In the genomic region with DNA sequence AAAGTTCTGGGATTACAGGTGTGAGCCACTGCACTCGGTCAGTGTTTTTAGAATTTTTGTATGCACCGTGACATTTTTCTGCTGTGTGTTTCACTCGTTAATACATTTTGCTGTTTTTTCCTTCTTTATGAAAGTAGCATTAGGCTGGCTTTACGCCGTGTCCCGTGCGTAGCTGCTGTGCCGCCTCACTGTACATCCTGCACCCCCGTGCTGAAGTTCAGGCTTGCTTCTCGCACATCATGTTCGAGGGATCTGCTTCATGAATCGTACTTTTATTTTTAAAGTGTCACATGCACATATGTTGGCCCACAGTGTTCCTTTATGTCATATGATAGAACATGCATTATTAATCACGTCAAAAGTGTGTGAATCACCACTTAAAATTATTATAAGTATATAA, we compare ENCODE assay signal across 1 cellular context.
TF ChIP-seq lines count a peak whose summit lies in the region.

No MANE protein-coding gene starts in this region.

TF ChIP-seq in WTC11, 78 proteins besides CTCF, POLR2A, EP300 and RAD21 (continued from another document):
- TF ChIP-seq, protein P1, sequence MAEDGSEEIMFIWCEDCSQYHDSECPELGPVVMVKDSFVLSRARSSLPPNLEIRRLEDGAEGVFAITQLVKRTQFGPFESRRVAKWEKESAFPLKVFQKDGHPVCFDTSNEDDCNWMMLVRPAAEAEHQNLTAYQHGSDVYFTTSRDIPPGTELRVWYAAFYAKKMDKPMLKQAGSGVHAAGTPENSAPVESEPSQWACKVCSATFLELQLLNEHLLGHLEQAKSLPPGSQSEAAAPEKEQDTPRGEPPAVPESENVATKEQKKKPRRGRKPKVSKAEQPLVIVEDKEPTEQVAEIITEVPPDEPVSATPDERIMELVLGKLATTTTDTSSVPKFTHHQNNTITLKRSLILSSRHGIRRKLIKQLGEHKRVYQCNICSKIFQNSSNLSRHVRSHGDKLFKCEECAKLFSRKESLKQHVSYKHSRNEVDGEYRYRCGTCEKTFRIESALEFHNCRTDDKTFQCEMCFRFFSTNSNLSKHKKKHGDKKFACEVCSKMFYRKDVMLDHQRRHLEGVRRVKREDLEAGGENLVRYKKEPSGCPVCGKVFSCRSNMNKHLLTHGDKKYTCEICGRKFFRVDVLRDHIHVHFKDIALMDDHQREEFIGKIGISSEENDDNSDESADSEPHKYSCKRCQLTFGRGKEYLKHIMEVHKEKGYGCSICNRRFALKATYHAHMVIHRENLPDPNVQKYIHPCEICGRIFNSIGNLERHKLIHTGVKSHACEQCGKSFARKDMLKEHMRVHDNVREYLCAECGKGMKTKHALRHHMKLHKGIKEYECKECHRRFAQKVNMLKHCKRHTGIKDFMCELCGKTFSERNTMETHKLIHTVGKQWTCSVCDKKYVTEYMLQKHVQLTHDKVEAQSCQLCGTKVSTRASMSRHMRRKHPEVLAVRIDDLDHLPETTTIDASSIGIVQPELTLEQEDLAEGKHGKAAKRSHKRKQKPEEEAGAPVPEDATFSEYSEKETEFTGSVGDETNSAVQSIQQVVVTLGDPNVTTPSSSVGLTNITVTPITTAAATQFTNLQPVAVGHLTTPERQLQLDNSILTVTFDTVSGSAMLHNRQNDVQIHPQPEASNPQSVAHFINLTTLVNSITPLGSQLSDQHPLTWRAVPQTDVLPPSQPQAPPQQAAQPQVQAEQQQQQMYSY (CRISPR knock-in tag; IDR thresholded peaks at IDR 0.05), result no peak
- no peak for TF ChIP-seq TEAD4 (CRISPR knock-in tag; IDR thresholded peaks at IDR 0.05)
- no peak for TF ChIP-seq HMGA2 (CRISPR knock-in tag; IDR thresholded peaks at IDR 0.05)
- TF ChIP-seq, protein P2, sequence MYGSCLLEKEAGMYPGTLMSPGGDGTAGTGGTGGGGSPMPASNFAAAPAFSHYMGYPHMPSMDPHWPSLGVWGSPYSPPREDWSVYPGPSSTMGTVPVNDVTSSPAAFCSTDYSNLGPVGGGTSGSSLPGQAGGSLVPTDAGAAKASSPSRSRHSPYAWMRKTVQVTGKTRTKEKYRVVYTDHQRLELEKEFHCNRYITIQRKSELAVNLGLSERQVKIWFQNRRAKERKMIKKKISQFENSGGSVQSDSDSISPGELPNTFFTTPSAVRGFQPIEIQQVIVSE (CRISPR knock-in tag; IDR thresholded peaks at IDR 0.05; ENCODE audit: borderline replicate concordance), result no peak
- TF ChIP-seq, protein P3, sequence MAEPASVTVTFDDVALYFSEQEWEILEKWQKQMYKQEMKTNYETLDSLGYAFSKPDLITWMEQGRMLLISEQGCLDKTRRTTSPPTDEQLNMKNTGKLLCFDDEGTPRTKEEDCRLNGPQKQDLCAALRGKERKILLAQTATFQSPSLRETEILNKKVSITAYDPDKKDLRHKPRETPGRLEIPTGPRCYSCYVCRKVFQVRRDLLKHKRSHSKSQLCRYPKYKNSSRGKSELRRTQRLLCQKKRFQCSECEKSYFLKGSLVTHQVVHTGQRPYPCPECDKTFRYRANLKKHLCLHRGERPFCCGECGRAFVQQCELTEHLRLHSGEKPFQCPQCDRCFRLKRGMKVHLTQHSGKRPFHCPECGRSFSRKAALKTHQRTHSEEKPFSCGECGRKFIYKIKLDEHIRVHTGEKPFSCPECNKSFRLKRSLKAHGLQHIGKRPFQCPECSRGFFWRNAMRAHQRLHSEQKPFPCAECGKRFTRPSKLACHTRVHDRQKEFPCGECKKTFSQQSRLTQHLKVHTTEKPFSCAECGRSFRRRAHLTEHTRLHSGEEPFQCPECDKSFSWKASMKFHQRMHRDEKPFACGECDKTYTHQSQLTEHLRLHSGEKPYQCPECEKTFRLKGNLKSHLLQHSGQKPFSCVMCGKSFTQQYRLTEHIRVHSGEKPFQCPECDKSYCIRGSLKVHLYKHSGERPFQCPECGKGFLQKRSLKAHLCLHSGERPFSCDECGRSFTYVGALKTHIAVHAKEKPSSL (CRISPR knock-in tag; conservative IDR thresholded peaks at IDR 0.05), result no peak
- TF ChIP-seq ZNF671 (CRISPR knock-in tag; IDR thresholded peaks at IDR 0.05), result no peak
- TF ChIP-seq TCF7 (CRISPR knock-in tag; IDR thresholded peaks at IDR 0.05; ENCODE audit: low read depth), result no peak
- no peak for TF ChIP-seq ETV6 (CRISPR knock-in tag; IDR thresholded peaks at IDR 0.05)
- TF ChIP-seq ZNF317 (CRISPR knock-in tag; IDR thresholded peaks at IDR 0.05; ENCODE audit: borderline replicate concordance, low read depth), result no peak
- TF ChIP-seq, protein P4, sequence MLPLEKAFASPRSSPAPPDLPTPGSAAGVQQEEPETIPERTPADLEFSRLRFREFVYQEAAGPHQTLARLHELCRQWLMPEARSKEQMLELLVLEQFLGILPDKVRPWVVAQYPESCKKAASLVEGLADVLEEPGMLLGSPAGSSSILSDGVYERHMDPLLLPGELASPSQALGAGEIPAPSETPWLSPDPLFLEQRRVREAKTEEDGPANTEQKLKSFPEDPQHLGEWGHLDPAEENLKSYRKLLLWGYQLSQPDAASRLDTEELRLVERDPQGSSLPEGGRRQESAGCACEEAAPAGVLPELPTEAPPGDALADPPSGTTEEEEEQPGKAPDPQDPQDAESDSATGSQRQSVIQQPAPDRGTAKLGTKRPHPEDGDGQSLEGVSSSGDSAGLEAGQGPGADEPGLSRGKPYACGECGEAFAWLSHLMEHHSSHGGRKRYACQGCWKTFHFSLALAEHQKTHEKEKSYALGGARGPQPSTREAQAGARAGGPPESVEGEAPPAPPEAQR (CRISPR knock-in tag; IDR thresholded peaks at IDR 0.05), result no peak
- no peak for TF ChIP-seq ZNF423 (CRISPR knock-in tag; IDR thresholded peaks at IDR 0.05)
- TF ChIP-seq FOXP1 (CRISPR knock-in tag; IDR thresholded peaks at IDR 0.05; ENCODE audit: borderline replicate concordance), result no peak
